In genomic region chr16:684067-684794, GRCh38 we compare ENCODE assay signal across 1 cellular context.
TF ChIP-seq lines count a peak whose summit lies in the region.

A gene with protein sequence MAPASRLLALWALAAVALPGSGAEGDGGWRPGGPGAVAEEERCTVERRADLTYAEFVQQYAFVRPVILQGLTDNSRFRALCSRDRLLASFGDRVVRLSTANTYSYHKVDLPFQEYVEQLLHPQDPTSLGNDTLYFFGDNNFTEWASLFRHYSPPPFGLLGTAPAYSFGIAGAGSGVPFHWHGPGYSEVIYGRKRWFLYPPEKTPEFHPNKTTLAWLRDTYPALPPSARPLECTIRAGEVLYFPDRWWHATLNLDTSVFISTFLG (minus strand): TSS chr16:684334. CDS start chr16:684319, 15 bp downstream.

TF ChIP-seq in WTC11, 78 proteins besides CTCF, POLR2A, EP300 and RAD21 (continued from another document):
- TF ChIP-seq, protein P1, sequence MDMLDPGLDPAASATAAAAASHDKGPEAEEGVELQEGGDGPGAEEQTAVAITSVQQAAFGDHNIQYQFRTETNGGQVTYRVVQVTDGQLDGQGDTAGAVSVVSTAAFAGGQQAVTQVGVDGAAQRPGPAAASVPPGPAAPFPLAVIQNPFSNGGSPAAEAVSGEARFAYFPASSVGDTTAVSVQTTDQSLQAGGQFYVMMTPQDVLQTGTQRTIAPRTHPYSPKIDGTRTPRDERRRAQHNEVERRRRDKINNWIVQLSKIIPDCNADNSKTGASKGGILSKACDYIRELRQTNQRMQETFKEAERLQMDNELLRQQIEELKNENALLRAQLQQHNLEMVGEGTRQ (CRISPR knock-in tag; IDR thresholded peaks at IDR 0.05): peak; percentile 71
- TF ChIP-seq ZNF423 (CRISPR knock-in tag; IDR thresholded peaks at IDR 0.05): 0 out of 2 replicates have a peak, but pooled peaks have one; percentile 21
- TF ChIP-seq FOXP1 (CRISPR knock-in tag; IDR thresholded peaks at IDR 0.05; ENCODE audit: borderline replicate concordance): peak; percentile 57; the same call in 1 of the 2 replicates
TF ChIP-seq in WTC11: peak in this region for 14.
